In the genomic region with DNA sequence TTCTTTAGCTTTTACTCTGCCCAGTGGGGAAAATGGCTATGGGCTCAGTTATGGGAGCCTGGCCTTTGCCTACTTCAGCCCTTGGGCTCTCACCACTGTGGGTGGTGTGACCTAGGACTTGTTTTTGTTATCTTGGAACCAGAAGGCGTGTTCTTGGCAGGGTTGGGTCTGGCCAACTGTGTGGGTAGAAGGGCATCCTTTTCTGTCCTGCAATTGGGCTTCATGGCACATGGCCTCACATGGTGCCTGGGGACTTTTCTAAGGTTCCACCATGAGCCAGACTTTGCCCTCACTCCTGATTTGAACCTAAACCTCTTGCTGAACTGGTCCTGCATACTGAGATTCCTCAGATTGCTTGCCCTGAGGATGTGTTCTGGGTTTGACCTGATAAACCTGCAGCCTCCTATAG, we compare ENCODE assay signal across 11 cellular contexts. TPM values are rescaled to one million over a fixed set of nuclear protein-coding genes. Genes with fewer than 3 reads are reported as not detected.
A peak's percentile ranks its signal among the peaks of the same experiment; 100 is the strongest.
DNase-seq lines count a peak whose midpoint lies in the region; ATAC-seq and TF ChIP-seq lines count a peak whose summit lies in the region.
"Had no signal": no experiment of that assay in that cellular context is flagged by ENCODE, and none has a peak within 500 bp of the region (broad histone marks: within the 10 kb centered on the region; RNA-seq: fewer than 3 reads in every experiment).

No MANE protein-coding gene starts in this region.

- TF ChIP-seq CTCF in DND-41 (IDR thresholded peaks at IDR 0.05; ENCODE audit: borderline replicate concordance, extremely low read depth, low read length, poor library complexity, severe bottlenecking) (no peak), Peyer's patch (IDR thresholded peaks at IDR 0.05) (no peak), neutrophil (IDR thresholded peaks at IDR 0.05) (no peak), thyroid gland (IDR thresholded peaks at IDR 0.05) (no peak), GM13977 (IDR thresholded peaks at IDR 0.05; ENCODE audit: extremely low read depth, insufficient read depth, missing control alignments) (no peak)

- H3K9me3 ChIP-seq in DND-41 (ENCODE audit: insufficient read depth, low read length, severe bottlenecking): no peaks in the 10 kb centered on the region
- no peaks in the 10 kb centered on the region for H3K9me3 ChIP-seq in Peyer's patch
- no peaks in the 10 kb centered on the region for H3K9me3 ChIP-seq in neutrophil
- no peaks in the 10 kb centered on the region for H3K9me3 ChIP-seq in thyroid gland

- H3K9ac ChIP-seq in DND-41 (ENCODE audit: low read depth, low read length): peak overlapping the region; percentile 79; the same call in 1 of the 2 replicates

- H4K20me1 ChIP-seq in DND-41 (ENCODE audit: insufficient read depth, low read length): no peaks in the 10 kb centered on the region

- WGBS in thyroid gland, 2 donors: 93 to 100% methylated on average over 1 of the region's 1 CpG

- intact Hi-C loops in thyroid gland (cut with DNase I): no loop called here

- no peak overlapping the region for H3K4me3 ChIP-seq in DND-41 (ENCODE audit: low read depth in 1 of 2, low read length in 2 of 2)
- H3K4me3 ChIP-seq in Peyer's patch: peak overlapping the region in 1 of 4 donors; percentile 64
- no peak overlapping the region for H3K4me3 ChIP-seq in neutrophil (ENCODE audit: low read depth in 1 of 2, low read length in 1 of 2)
- no peak overlapping the region for H3K4me3 ChIP-seq in thyroid gland (replicated peaks in 1 of 3)

- in situ Hi-C loops in GM13977 (cut with MboI; ENCODE audit: low pct_unique_long_range_greater_than_20kb, low sequenced_read_pairs, unreplicated experiment): no loop called here

- H3K4me2 ChIP-seq in DND-41 (ENCODE audit: insufficient read depth, low read length): peak overlapping the region; percentile 75

- ATAC-seq in DND-41 (ENCODE audit: insufficient read depth, low read depth): no peak
- ATAC-seq in GM21619 (IDR thresholded peaks at IDR 0.05; ENCODE audit: unreplicated experiment): no peak
- ATAC-seq: stimulated activated naive B cell treated with anti-CD40 and anti-IgM and Interleukin-4, amounts not matched to agents 10 μg/mL and 1 μg/mL and 100 μg/mL, for 72 hours had no signal

- H3K27me3 ChIP-seq in DND-41 (ENCODE audit: insufficient read depth, low read length, poor library complexity) (no peaks in the 10 kb centered on the region), Peyer's patch (no peaks in the 10 kb centered on the region), neutrophil (no peaks in the 10 kb centered on the region), thyroid gland (no peaks in the 10 kb centered on the region)

- H3K4me1 ChIP-seq in DND-41 (ENCODE audit: insufficient read depth, low read length) (peaks cover 23% of the 10 kb centered on the region), Peyer's patch (peaks cover 2 to 49% (median 3%) of the 10 kb centered on the region in 4 donors), neutrophil (ENCODE audit: control insufficient read depth in 1 of 2, insufficient read depth in 1 of 2, low read depth in 1 of 2, low read length in 1 of 2) (peaks cover 15 to 19% of the 10 kb centered on the region in 2 experiments), thyroid gland (peaks cover 17 to 30% of the 10 kb centered on the region in 2 donors)

- no peak overlapping the region for H2AFZ ChIP-seq in DND-41 (ENCODE audit: low read depth, low read length)

- peaks cover 24% of the 10 kb centered on the region for H3K36me3 ChIP-seq in DND-41 (ENCODE audit: insufficient read depth, low read length)
- H3K36me3 ChIP-seq in Peyer's patch: peaks cover 0 to 26% (median 0%) of the 10 kb centered on the region in 3 donors
- H3K36me3 ChIP-seq in neutrophil: peaks cover 44% of the 10 kb centered on the region
- peaks cover 5 to 6% of the 10 kb centered on the region in 2 donors for H3K36me3 ChIP-seq in thyroid gland

- DNase-seq in DND-41: no peak
- peak in 2 of 3 donors; percentile 66 to 68 for DNase-seq in Peyer's patch
- DNase-seq in erythroblast (lab: John Stamatoyannopoulos, UW): peak in 1 of 2 experiments; percentile 29
- DNase-seq in thyroid gland: no peak
- no peak for DNase-seq in GM13977 (ENCODE audit: low spot score)
- DNase-seq in RKO (ENCODE audit: low spot score): no peak
- DNase-seq: occipital lobe; RPMI8226; stimulated activated naive B cell treated with anti-CD40 and anti-IgM and Interleukin-4, amounts not matched to agents 10 μg/mL and 1 μg/mL and 100 μg/mL, for 72 hours had no signal

- 0 out of 2 replicates have a peak overlapping the region, but pooled peaks have one; percentile 96 for H3K27ac ChIP-seq in DND-41 (ENCODE audit: low read length)
- peak overlapping the region in 3 of 4 donors; percentile 95 to 100 (median 99) for H3K27ac ChIP-seq in Peyer's patch
- peak overlapping the region; percentile 99 for H3K27ac ChIP-seq in neutrophil
- no peak overlapping the region for H3K27ac ChIP-seq in thyroid gland

- peaks cover 29% of the 10 kb centered on the region for H3K79me2 ChIP-seq in DND-41 (ENCODE audit: insufficient read depth, low read length)

- peak in 1 of 2 donors; percentile 49 for TF ChIP-seq POLR2A in Peyer's patch (IDR thresholded peaks at IDR 0.05)
- TF ChIP-seq POLR2A in erythroblast (IDR thresholded peaks at IDR 0.05; ENCODE audit: low read length): peak; percentile 79
- TF ChIP-seq POLR2A in thyroid gland (IDR thresholded peaks at IDR 0.05): no peak

RNA-seq across cellular contexts. Expression of gene GLYCTK, which starts 1.7 kb away (rescaled TPM):
- 100 to 1,000 TPM in 3 of 4 donors, 10 to 100 TPM in 1; 89.1 to 274 (median 224) TPM for total RNA-seq in Peyer's patch
- 10 to 100 TPM in 3 of 4 donors, 1 to 10 TPM in 1; 8.9 to 20.3 (median 15.3) TPM for total RNA-seq in thyroid gland

RNA-seq across cellular contexts. Expression of gene WDR82, which starts 10.9 kb away (rescaled TPM):
- total RNA-seq in Peyer's patch: 10 to 100 TPM; 29.7 to 44.0 (median 38.3) TPM
- total RNA-seq in thyroid gland: 10 to 100 TPM; 66.4 to 76.4 (median 72.2) TPM

RNA-seq across cellular contexts. Expression of gene DNAH1, which starts 26.8 kb away (rescaled TPM):
- total RNA-seq in Peyer's patch (100 to 1,000 TPM in 1 of 4 donors, 10 to 100 TPM in 3; 19.3 to 103 (median 64.2) TPM), thyroid gland (10 to 100 TPM in 1 of 4 donors, 1 to 10 TPM in 3; 4.6 to 14.2 (median 7.5) TPM)

RNA-seq across cellular contexts. Expression of gene PPM1M, which starts 43.8 kb away (rescaled TPM):
- 10 to 100 TPM in 1 of 4 donors, 1 to 10 TPM in 3; 4.0 to 32.2 (median 6.7) TPM for total RNA-seq in Peyer's patch
- total RNA-seq in thyroid gland: 10 to 100 TPM; 15.8 to 22.8 (median 18.0) TPM

RNA-seq across cellular contexts. Expression of gene TWF2, which starts 50.4 kb away (rescaled TPM):
- total RNA-seq in Peyer's patch: 10 to 100 TPM; 46.2 to 68.8 (median 59.3) TPM
- total RNA-seq in thyroid gland: 10 to 100 TPM; 28.3 to 61.1 (median 50.4) TPM

Comparison
In these comparisons a context has a peak if more than half of its experiments do, and no peak if none do; other contexts are left out.
1. DNase-seq: peak in Peyer's patch (2 of 3); none in DND-41 (single experiment), thyroid gland (0 of 2), GM13977 (single experiment) and RKO (single experiment).
2. H3K27ac ChIP-seq: peak in DND-41 (single experiment), Peyer's patch (3 of 4) and neutrophil (single experiment); none in thyroid gland (0 of 3).
3. RNA of gene GLYCTK, which starts 1.7 kb away (total RNA-seq): 89.1 to 274 TPM in Peyer's patch; 8.9 to 20.3 TPM in thyroid gland; every median in the first group is over 4 times any median in the second.